9 cellular contexts compared by ENCODE assay signal in genomic region chr22:37162221-37163095, GRCh38. TPM values are rescaled to one million over a fixed set of nuclear protein-coding genes. Genes with fewer than 3 reads are reported as not detected.
DNase-seq lines count a peak whose midpoint lies in the region; ATAC-seq, FAIRE-seq and TF ChIP-seq lines count a peak whose summit lies in the region.
"Had no signal": no experiment of that assay in that cellular context is flagged by ENCODE, and none has a peak within 500 bp of the region (broad histone marks: within the 10 kb centered on the region; RNA-seq: fewer than 3 reads in every experiment).

No MANE protein-coding gene starts in this region.

- no peak for FAIRE-seq in frontal cortex (lab: Jason Lieb, UNC)

- H3K14ac ChIP-seq in trophoblast cell (ENCODE audit: low read length) = no peak overlapping the region

- TF ChIP-seq CTCF in left ventricle myocardium inferior (IDR thresholded peaks at IDR 0.05; ENCODE audit: borderline replicate concordance) = no peak

- no peak overlapping the region for H4K12ac ChIP-seq in trophoblast cell (ENCODE audit: low read depth, low read length)

- ATAC-seq in GM19023 (IDR thresholded peaks at IDR 0.05; ENCODE audit: unreplicated experiment) (peak; percentile 51), HG03103 (IDR thresholded peaks at IDR 0.05; ENCODE audit: low read depth, unreplicated experiment) (peak; percentile 48)

- no peaks in the 10 kb centered on the region for H3K27me3 ChIP-seq in trophoblast cell (ENCODE audit: insufficient read depth, low read length)
- peaks cover 57% of the 10 kb centered on the region for H3K27me3 ChIP-seq in left ventricle myocardium inferior (ENCODE audit: low read depth)

- DNase-seq in activated CD8-positive, alpha-beta memory T cell treated with anti-CD3 and anti-CD28 coated beads for 4 hours (ENCODE audit: low read depth in 2 of 2) = peak; percentile 50 to 60
- no peak for DNase-seq in trophoblast cell
- DNase-seq in SHP77 treated with DMSO at 0.1 percent for 48 hours (lab: John Stamatoyannopoulos, UW) = no peak
- DNase-seq in frontal cortex (ENCODE audit: low spot score in 2 of 2) = no peak
- DNase-seq in left ventricle myocardium inferior = no peak
- no peak for DNase-seq in NCI-H2171 (lab: John Stamatoyannopoulos, UW)
- DNase-seq: left cardiac atrium had no signal

- H3K4me3 ChIP-seq in trophoblast cell (ENCODE audit: low read depth, low read length) = no peak overlapping the region
- H3K4me3 ChIP-seq in left ventricle myocardium inferior = no peak overlapping the region

- H2AK5ac ChIP-seq in trophoblast cell (ENCODE audit: low read length) = peak overlapping the region; percentile 20

- no peak overlapping the region for H3K18ac ChIP-seq in trophoblast cell (ENCODE audit: low read length)

- no peak overlapping the region for H3K4me2 ChIP-seq in trophoblast cell (ENCODE audit: low read length)

- H3K23ac ChIP-seq in trophoblast cell (ENCODE audit: low read length) = no peak overlapping the region

- H2BK12ac ChIP-seq in trophoblast cell (ENCODE audit: low read length) = no peak overlapping the region

- H3K4ac ChIP-seq in trophoblast cell (ENCODE audit: low read depth, low read length) = no peak overlapping the region

- H3K79me2 ChIP-seq in trophoblast cell (ENCODE audit: control insufficient read depth, insufficient read depth, low read length, poor library complexity) = peaks cover 2% of the 10 kb centered on the region

- WGBS in trophoblast cell (ENCODE audit: extremely low coverage, insufficient coverage, insufficient read length) = no CpG with 5 or more reads among the region's 11 CpGs

- no peaks in the 10 kb centered on the region for H3K36me3 ChIP-seq in trophoblast cell (ENCODE audit: control insufficient read depth in 1 of 2, insufficient read depth in 2 of 2, low read length in 2 of 2)
- H3K36me3 ChIP-seq in left ventricle myocardium inferior = no peaks in the 10 kb centered on the region

- no peak overlapping the region for H2AFZ ChIP-seq in trophoblast cell (ENCODE audit: insufficient read depth, low read length, poor library complexity)

- H3K27ac ChIP-seq in trophoblast cell (ENCODE audit: low read depth, low read length) (no peak overlapping the region), left ventricle myocardium inferior (replicated peaks) (no peak overlapping the region)

- no peak overlapping the region for H2BK5ac ChIP-seq in trophoblast cell (ENCODE audit: low read depth, low read length, poor library complexity)

- no peak overlapping the region for H4K91ac ChIP-seq in trophoblast cell (ENCODE audit: low read depth, low read length)

- H3K4me1 ChIP-seq in trophoblast cell (ENCODE audit: control insufficient read depth in 1 of 2, insufficient read depth in 2 of 2, low read length in 2 of 2) = peaks cover 7 to 8% of the 10 kb centered on the region in 2 experiments
- H3K4me1 ChIP-seq in left ventricle myocardium inferior = peaks cover 10% of the 10 kb centered on the region

- no peak overlapping the region for H4K8ac ChIP-seq in trophoblast cell (ENCODE audit: low read depth, low read length)

- no peak overlapping the region for H2BK120ac ChIP-seq in trophoblast cell (ENCODE audit: insufficient read depth, low read length, poor library complexity)

- intact Hi-C loops in left ventricle myocardium inferior (cut with micrococcal nuclease) = loop anchor here (5.0 kb wide), 1 partner anchor 40 kb away; no protein-coding TSS in a partner anchor

- H3K9me3 ChIP-seq in trophoblast cell (ENCODE audit: insufficient read depth, low read depth, low read length) (peaks cover 3% of the 10 kb centered on the region), left ventricle myocardium inferior (replicated peaks) (peaks cover 7% of the 10 kb centered on the region)

- peaks cover 8% of the 10 kb centered on the region for H3K79me1 ChIP-seq in trophoblast cell (ENCODE audit: low read length)

- no peak overlapping the region for H3K9ac ChIP-seq in trophoblast cell (ENCODE audit: low read length)

RNA-seq across cellular contexts. Expression of gene IL2RB, which starts 12.7 kb away (rescaled TPM):
- 6.6 and 6.7 TPM in 2 replicates for polyA plus RNA-seq in trophoblast cell (2013)
- total RNA-seq in frontal cortex (not detected), left ventricle myocardium inferior (0.99 TPM)

RNA-seq across cellular contexts. Expression of gene C1QTNF6, which starts 25.6 kb away (rescaled TPM):
- polyA plus RNA-seq in trophoblast cell (2013) = 64.9 and 67.2 TPM in 2 replicates
- total RNA-seq in frontal cortex (3.7 TPM), left ventricle myocardium inferior (1.3 TPM)

RNA-seq across cellular contexts. Expression of gene SSTR3, which starts 49.8 kb away (rescaled TPM):
- not detected in 2 replicates for polyA plus RNA-seq in trophoblast cell (2013)
- total RNA-seq in frontal cortex (0.41 TPM), left ventricle myocardium inferior (not detected)
- total RNA-seq: left cardiac atrium had no signal

RNA-seq across cellular contexts. Expression of gene TMPRSS6, which starts 52.9 kb away (rescaled TPM):
- 0.18 and 0.32 TPM in 2 replicates for polyA plus RNA-seq in trophoblast cell (2013)
- total RNA-seq in frontal cortex = not detected
- not detected for total RNA-seq in left ventricle myocardium inferior
- total RNA-seq: left cardiac atrium had no signal

Comparison
In these comparisons a context has a peak if more than half of its experiments do, and no peak if none do; other contexts are left out.
1. DNase-seq: peak in activated CD8-positive, alpha-beta memory T cell treated with anti-CD3 and anti-CD28 coated beads for 4 hours (2 of 2); none in trophoblast cell (0 of 2), SHP77 treated with DMSO at 0.1 percent for 48 hours (single experiment), frontal cortex (0 of 2), left ventricle myocardium inferior (single experiment) and NCI-H2171 (single experiment).